Comparison of ENCODE assay signal across 9 cellular contexts in genomic region chr22:28810839-28811491, GRCh38.
DNase-seq lines count a peak whose midpoint lies in the region; ATAC-seq and TF ChIP-seq lines count a peak whose summit lies in the region.
"Had no signal": no experiment of that assay in that cellular context is flagged by ENCODE, and none has a peak within 500 bp of the region (broad histone marks: within the 10 kb centered on the region; RNA-seq: fewer than 3 reads in every experiment).

No MANE protein-coding gene starts in this region.

- H3K27ac ChIP-seq in parathyroid adenoma: peak overlapping the region; percentile 98
- H3K27ac ChIP-seq: epithelial cell of prostate had no signal

- H3K4me2 ChIP-seq in parathyroid adenoma (ENCODE audit: low read length): no peak overlapping the region

- H3K36me3 ChIP-seq in parathyroid adenoma (ENCODE audit: control insufficient read depth, insufficient read depth, low read length): no peaks in the 10 kb centered on the region

- no peak overlapping the region for H3K4me3 ChIP-seq in parathyroid adenoma (ENCODE audit: low read depth, low read length)

- no peaks in the 10 kb centered on the region for H3K9me3 ChIP-seq in parathyroid adenoma (ENCODE audit: control insufficient read depth, low read length)

- H3K9ac ChIP-seq in parathyroid adenoma: no peak overlapping the region

- ATAC-seq in HG03521 (IDR thresholded peaks at IDR 0.05; ENCODE audit: unreplicated experiment) (no peak), GM18858 (IDR thresholded peaks at IDR 0.05; ENCODE audit: unreplicated experiment) (no peak)

- H3K79me2 ChIP-seq in parathyroid adenoma: no peaks in the 10 kb centered on the region

- DNase-seq in GDM1 (lab: John Stamatoyannopoulos, UW): peak; percentile 92
- peak; percentile 19 for DNase-seq in SIG-M5 (lab: John Stamatoyannopoulos, UW)
- DNase-seq in central memory CD4-positive, alpha-beta T cell: peak; percentile 64
- no peak for DNase-seq in NCI-H1105 treated with DMSO at 0.1 percent for 48 hours (lab: John Stamatoyannopoulos, UW)
- DNase-seq in stimulated activated CD4-positive, alpha-beta T cell treated with anti-CD3 and anti-CD28 coated beads, Interleukin-1b, Interleukin-23, amount 100 ng/mL, for 48 hours: no peak

- no peak overlapping the region for H2AFZ ChIP-seq in parathyroid adenoma

- H3K27me3 ChIP-seq in parathyroid adenoma (ENCODE audit: control insufficient read depth, insufficient read depth, low read length): no peaks in the 10 kb centered on the region

- peaks cover 23% of the 10 kb centered on the region for H3K4me1 ChIP-seq in parathyroid adenoma

- TF ChIP-seq CTCF in parathyroid adenoma (IDR thresholded peaks at IDR 0.05): no peak

Comparison
In these comparisons a context has a peak if more than half of its experiments do, and no peak if none do; other contexts are left out.
1. DNase-seq: peak in GDM1 (single experiment), SIG-M5 (single experiment) and central memory CD4-positive, alpha-beta T cell (single experiment); none in NCI-H1105 treated with DMSO at 0.1 percent for 48 hours (single experiment) and stimulated activated CD4-positive, alpha-beta T cell treated with anti-CD3 and anti-CD28 coated beads, Interleukin-1b, Interleukin-23, amount 100 ng/mL, for 48 hours (single experiment).